In genomic region chr12:27782481-27782880, GRCh38 we compare ENCODE assay signal across 12 cellular contexts. TPM values are rescaled to one million over a fixed set of nuclear protein-coding genes. Genes with fewer than 3 reads are reported as not detected.
DNase-seq lines count a peak whose midpoint lies in the region; ATAC-seq, FAIRE-seq and TF ChIP-seq lines count a peak whose summit lies in the region.
"Had no signal": no experiment of that assay in that cellular context is flagged by ENCODE, and none has a peak within 500 bp of the region (broad histone marks: within the 10 kb centered on the region; RNA-seq: fewer than 3 reads in every experiment).

No MANE protein-coding gene starts in this region.

- H3K36me3 ChIP-seq in CD8-positive, alpha-beta T cell (ENCODE audit: insufficient read depth, low read length) = no peaks in the 10 kb centered on the region
- no peaks in the 10 kb centered on the region for H3K36me3 ChIP-seq in Loucy (ENCODE audit: insufficient read depth, low read length)
- no peaks in the 10 kb centered on the region for H3K36me3 ChIP-seq in neural progenitor cell

- no peaks in the 10 kb centered on the region for H3K9me3 Mint-ChIP-seq in CD8-positive, alpha-beta T cell
- peaks cover 2% of the 10 kb centered on the region for H3K9me3 Mint-ChIP-seq in neural progenitor cell

- peaks cover 15% of the 10 kb centered on the region for H3K4me1 ChIP-seq in CD8-positive, alpha-beta T cell (ENCODE audit: insufficient read depth, low read length)
- peaks cover 44% of the 10 kb centered on the region for H3K4me1 ChIP-seq in Loucy (ENCODE audit: insufficient read depth, low read length, poor library complexity, severe bottlenecking)
- H3K4me1 ChIP-seq in neural progenitor cell = peaks cover 26% of the 10 kb centered on the region

- H3K9me3 ChIP-seq in CD8-positive, alpha-beta T cell (ENCODE audit: low read length) = no peaks in the 10 kb centered on the region
- no peaks in the 10 kb centered on the region for H3K9me3 ChIP-seq in Loucy (ENCODE audit: insufficient read depth, low read depth, low read length)
- no peaks in the 10 kb centered on the region for H3K9me3 ChIP-seq in neural progenitor cell (ENCODE audit: low read depth)

- H3K79me2 ChIP-seq in Loucy (ENCODE audit: insufficient read depth, low read length) (peaks cover 71% of the 10 kb centered on the region), neural progenitor cell (ENCODE audit: low read depth) (peaks cover 73% of the 10 kb centered on the region)

- H3K4me2 ChIP-seq in Loucy (ENCODE audit: low read depth, low read length, poor library complexity, severe bottlenecking) = peak overlapping the region; percentile 100
- H3K4me2 ChIP-seq in neural progenitor cell = peak overlapping the region; percentile 93

- no peak for TF ChIP-seq CTCF in CD8-positive, alpha-beta T cell (IDR thresholded peaks at IDR 0.05)
- TF ChIP-seq CTCF in Loucy (conservative IDR thresholded peaks at IDR 0.05; ENCODE audit: low read length) (no peak), dorsolateral prefrontal cortex (IDR thresholded peaks at IDR 0.05 in 54 of 56, conservative IDR thresholded peaks at IDR 0.05 in 2 of 56; ENCODE audit: low read depth in 1 of 56, partially characterized antibody in 56 of 56) (no peak), neural progenitor cell (IDR thresholded peaks at IDR 0.05) (no peak)

- H3K27ac Mint-ChIP-seq in CD8-positive, alpha-beta T cell = no peak overlapping the region
- no peak overlapping the region for H3K27ac Mint-ChIP-seq in neural progenitor cell

- peak overlapping the region; percentile 85 for H3K4me3 Mint-ChIP-seq in CD8-positive, alpha-beta T cell
- peak overlapping the region; percentile 86 for H3K4me3 Mint-ChIP-seq in neural progenitor cell

- H3F3A ChIP-seq in Loucy (ENCODE audit: low read depth) (peaks cover under 1% of the 10 kb centered on the region; the same call in 1 of the 2 replicates), neural progenitor cell (ENCODE audit: low read depth) (peaks cover 24% of the 10 kb centered on the region)

- H2AFZ ChIP-seq in Loucy (ENCODE audit: low read length) = no peak overlapping the region
- H2AFZ ChIP-seq in neural progenitor cell (replicated peaks) = no peak overlapping the region

- H3K27me3 Mint-ChIP-seq in CD8-positive, alpha-beta T cell (ENCODE audit: low read depth) = no peaks in the 10 kb centered on the region
- H3K27me3 Mint-ChIP-seq in neural progenitor cell (ENCODE audit: insufficient read depth, low read depth) = peaks cover 2% of the 10 kb centered on the region

- H3K27me3 ChIP-seq in CD8-positive, alpha-beta T cell (ENCODE audit: insufficient read depth, low read length) = no peaks in the 10 kb centered on the region
- H3K27me3 ChIP-seq in Loucy (ENCODE audit: insufficient read depth, low read length, poor library complexity, severe bottlenecking) (no peaks in the 10 kb centered on the region), dorsolateral prefrontal cortex (no peaks in the 10 kb centered on the region), neural progenitor cell (no peaks in the 10 kb centered on the region)

- POLR2A ChIA-PET in CD8-positive, alpha-beta T cell (lab: Charles Lee) = no interaction called here

- no peaks in the 10 kb centered on the region for H3K9me2 ChIP-seq in Loucy (replicated peaks; ENCODE audit: low read depth, low read length)

- DNase-seq in CD8-positive, alpha-beta T cell = no peak
- no peak for DNase-seq in dorsolateral prefrontal cortex
- peak; percentile 18 for DNase-seq in neural progenitor cell (ENCODE audit: low spot score)
- DNase-seq in NK-92 (lab: John Stamatoyannopoulos, UW; ENCODE audit: unreplicated experiment) = no peak
- DNase-seq in SKM-1 treated with dmso at 0.1 percent for 144 hours (lab: John Stamatoyannopoulos, UW; ENCODE audit: unreplicated experiment) = no peak
- no peak for DNase-seq in NOMO-1 (lab: John Stamatoyannopoulos, UW; ENCODE audit: unreplicated experiment in 2 of 2)
- DNase-seq in frontal cortex (ENCODE audit: low spot score in 2 of 2) = no peak
- DNase-seq: erythroblast, kidney glomerular epithelial cell, NCI-H2029, RPMI8226 had no signal

- ATAC-seq in CD8-positive, alpha-beta T cell = no peak

- H3K27ac ChIP-seq in CD8-positive, alpha-beta T cell (ENCODE audit: low read depth, low read length) = no peak overlapping the region
- H3K27ac ChIP-seq in dorsolateral prefrontal cortex (peak overlapping the region in 22 of 59 donors; percentile 6 to 98 (median 44)), neural progenitor cell (peak overlapping the region; percentile 58)

- H3K36me3 Mint-ChIP-seq in CD8-positive, alpha-beta T cell = peaks cover 13% of the 10 kb centered on the region
- peaks cover 33% of the 10 kb centered on the region for H3K36me3 Mint-ChIP-seq in neural progenitor cell

- CTCF ChIA-PET in CD8-positive, alpha-beta T cell (lab: Charles Lee) = interaction anchor here (0.6 to 1.1 kb wide), 2 partner anchors 39 to 1428 kb away, joined by 4 to 5 read pairs; no protein-coding TSS in a partner anchor

- FAIRE-seq in frontal cortex (lab: Jason Lieb, UNC) = no peak

- no peak overlapping the region for H3K4me3 ChIP-seq in CD8-positive, alpha-beta T cell (ENCODE audit: low read depth, low read length)
- H3K4me3 ChIP-seq in Loucy (ENCODE audit: low read length, poor library complexity, severe bottlenecking) (peak overlapping the region; percentile 99), dorsolateral prefrontal cortex (peak overlapping the region in 53 of 59 donors; percentile 29 to 95 (median 85)), neural progenitor cell (peak overlapping the region; percentile 82)

- peak overlapping the region; percentile 99 for H3K9ac ChIP-seq in Loucy (ENCODE audit: low read depth, low read length, poor library complexity, severe bottlenecking)
- H3K9ac ChIP-seq in neural progenitor cell = no peak overlapping the region

- H3K4me1 Mint-ChIP-seq in CD8-positive, alpha-beta T cell (ENCODE audit: low read depth) = peaks cover 56% of the 10 kb centered on the region
- H3K4me1 Mint-ChIP-seq in neural progenitor cell = peaks cover 36% of the 10 kb centered on the region

- intact Hi-C loops in CD8-positive, alpha-beta T cell (cut with DNase I, micrococcal nuclease) = no loop called here
- intact Hi-C loops in dorsolateral prefrontal cortex (cut with DNase I) = loop anchor here in 1 of 2 donors (5.0 kb wide), 1 partner anchor 50 kb away; no protein-coding TSS in a partner anchor

- peaks cover 26% of the 10 kb centered on the region for H4K20me1 ChIP-seq in Loucy (ENCODE audit: insufficient read depth, low read length, poor library complexity, severe bottlenecking)
- no peaks in the 10 kb centered on the region for H4K20me1 ChIP-seq in neural progenitor cell (ENCODE audit: low read depth)

RNA-seq across cellular contexts. Expression of gene MANSC4, which starts 2.4 kb away (rescaled TPM):
- not detected for total RNA-seq in CD8-positive, alpha-beta T cell
- total RNA-seq in dorsolateral prefrontal cortex (1 to 10 TPM in 2 of 120 experiments, under 1 TPM in 12, not detected in 106; 0.42 to 1.2 (median 0.61) TPM), neural progenitor cell (ENCODE audit: low replicate concordance) (0.12 TPM in 1 of 2 replicates, not detected in the other), frontal cortex (0.41 TPM)

RNA-seq across cellular contexts. Expression of gene KLHL42, which starts 2.4 kb away (rescaled TPM):
- total RNA-seq in CD8-positive, alpha-beta T cell = 10 to 100 TPM; 11.0 to 11.1 TPM
- total RNA-seq in dorsolateral prefrontal cortex (10 to 100 TPM; 40.7 to 73.4 (median 58.0) TPM), neural progenitor cell (ENCODE audit: low replicate concordance) (21.6 and 24.9 TPM in 2 replicates), frontal cortex (56.3 TPM)
